Comparison of ENCODE assay signal across 11 cellular contexts in the genomic region with DNA sequence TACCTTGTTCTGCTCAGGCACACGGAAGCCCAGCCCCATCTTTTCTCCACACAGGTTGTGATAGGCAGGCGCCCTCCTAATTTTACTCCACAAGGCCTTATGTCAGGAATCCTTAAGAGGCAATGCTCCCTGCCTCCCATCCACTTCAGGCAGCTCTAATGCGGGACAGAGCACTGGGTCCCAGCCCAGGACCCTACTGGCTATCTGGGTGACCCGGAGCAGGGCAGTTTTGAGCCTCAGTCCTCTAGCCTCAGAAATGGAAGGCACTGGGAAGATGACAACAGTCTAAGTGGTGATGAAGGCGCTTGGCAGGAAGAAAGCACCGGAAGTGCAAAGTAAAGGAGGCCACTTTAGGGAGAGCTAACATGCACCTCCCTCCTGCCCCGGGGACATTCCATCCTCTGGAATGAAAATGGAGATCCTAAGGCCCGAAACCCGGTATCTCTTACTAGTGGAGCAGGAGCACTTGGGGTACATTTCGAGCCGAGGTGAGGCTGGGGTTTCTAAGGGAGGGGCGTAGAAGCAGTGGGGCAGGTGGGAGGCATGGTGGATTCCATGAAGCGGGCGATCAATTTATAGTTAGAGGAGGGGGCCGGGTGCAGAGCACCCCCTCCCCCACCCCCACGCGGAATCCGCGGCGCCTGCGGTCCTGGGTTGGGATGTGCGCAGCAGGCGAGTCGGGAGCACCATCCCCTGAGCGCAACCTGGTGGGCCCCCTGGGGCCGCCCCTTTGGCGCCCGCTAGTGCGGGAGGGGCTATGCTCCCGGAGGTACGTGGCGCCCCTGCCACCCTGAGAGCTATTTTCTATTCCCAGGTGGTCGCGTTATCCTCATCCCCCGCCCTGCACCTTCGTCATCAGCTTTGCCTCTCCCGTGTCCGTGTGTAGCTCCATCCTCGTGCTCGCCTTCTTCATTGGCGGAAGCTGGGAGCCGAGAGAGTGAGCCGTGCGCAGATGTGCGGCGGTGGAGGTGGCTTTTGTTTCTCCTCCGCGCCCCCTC. TPM values are rescaled to one million over a fixed set of nuclear protein-coding genes. Genes with fewer than 3 reads are reported as not detected.
DNase-seq lines count a peak whose midpoint lies in the region; ATAC-seq lines count a peak whose summit lies in the region.
"Had no signal": no experiment of that assay in that cellular context is flagged by ENCODE, and none has a peak within 500 bp of the region (broad histone marks: within the 10 kb centered on the region; RNA-seq: fewer than 3 reads in every experiment).

No MANE protein-coding gene starts in this region.

- H3K9ac ChIP-seq in iPS-18a (ENCODE audit: low read length), result peak overlapping the region; percentile 46
- H3K9ac ChIP-seq: GM23248 had no signal

- peak overlapping the region; percentile 50 for H3K27ac Mint-ChIP-seq in activated T-cell treated with anti-CD3 and anti-CD28 coated beads, Interleukin-2, amount 50 U/mL, for 72 hours

- H3K27me3 ChIP-seq in iPS-18a (ENCODE audit: control insufficient read depth, insufficient read depth, low read length), result peaks cover 96% of the 10 kb centered on the region

- no peak overlapping the region for H3K27ac ChIP-seq in iPS-18a (ENCODE audit: low read length)
- H3K27ac ChIP-seq: GM23248 had no signal

- peak overlapping the region; percentile 60 for H3K4me3 ChIP-seq in iPS-18a (ENCODE audit: low read length)
- H3K4me3 ChIP-seq: GM23248, lung had no signal

- peaks cover 48% of the 10 kb centered on the region for H3K4me1 Mint-ChIP-seq in activated T-cell treated with anti-CD3 and anti-CD28 coated beads, Interleukin-2, amount 50 U/mL, for 72 hours (ENCODE audit: low read depth)

- no peaks in the 10 kb centered on the region for H3K4me1 ChIP-seq in iPS-18a (ENCODE audit: control insufficient read depth, low read depth, low read length)

- H3K9me3 ChIP-seq in iPS-18a (ENCODE audit: control insufficient read depth, low read depth, low read length), result no peaks in the 10 kb centered on the region

- DNase-seq in NCI-H510A treated with DMSO at 0.1 percent for 48 hours (lab: John Stamatoyannopoulos, UW) (peak; percentile 24), NCI-H510A (lab: John Stamatoyannopoulos, UW) (no peak), inferior parietal cortex (ENCODE audit: extremely low spot score) (no peak), HuH-7 (ENCODE audit: low spot score) (no peak)
- DNase-seq in activated T-cell treated with anti-CD3 and anti-CD28 coated beads, Interleukin-2, amount 50 U/mL, for 72 hours, result peak; percentile 33 to 38
- DNase-seq in stimulated activated naive CD8-positive, alpha-beta T cell treated with anti-CD3 and anti-CD28 coated beads, Interleukin-15, Interleukin-2, amounts not matched to agents 100 U/mL and 50 U/mL, for 24 hours, result peak; percentile 45
- DNase-seq: GM23248, NCI-H774 had no signal

- H3K36me3 Mint-ChIP-seq in activated T-cell treated with anti-CD3 and anti-CD28 coated beads, Interleukin-2, amount 50 U/mL, for 72 hours (ENCODE audit: insufficient read depth in 2 of 2), result no peaks in the 10 kb centered on the region

- no peaks in the 10 kb centered on the region for H3K9me3 Mint-ChIP-seq in activated T-cell treated with anti-CD3 and anti-CD28 coated beads, Interleukin-2, amount 50 U/mL, for 72 hours

- H3K36me3 ChIP-seq in iPS-18a (ENCODE audit: control insufficient read depth, low read depth, low read length), result no peaks in the 10 kb centered on the region

- peak overlapping the region; percentile 82 to 89 for H3K4me3 Mint-ChIP-seq in activated T-cell treated with anti-CD3 and anti-CD28 coated beads, Interleukin-2, amount 50 U/mL, for 72 hours

- H3K27me3 Mint-ChIP-seq in activated T-cell treated with anti-CD3 and anti-CD28 coated beads, Interleukin-2, amount 50 U/mL, for 72 hours (ENCODE audit: low read depth), result peaks cover 39% of the 10 kb centered on the region

- peak; percentile 37 to 55 for ATAC-seq in activated T-cell treated with anti-CD3 and anti-CD28 coated beads, Interleukin-2, amount 50 U/mL, for 72 hours (replicated peaks in 1 of 2)
- peak; percentile 38 for ATAC-seq in stimulated activated naive CD8-positive, alpha-beta T cell treated with anti-CD3 and anti-CD28 coated beads, Interleukin-15, Interleukin-2, amounts not matched to agents 100 U/mL and 50 U/mL, for 24 hours
- ATAC-seq in GM18517 (IDR thresholded peaks at IDR 0.05; ENCODE audit: unreplicated experiment), result no peak

RNA-seq across cellular contexts. Expression of gene MT1F, which starts 4.9 kb away (rescaled TPM):
- 10 to 100 TPM; 39.1 to 48.4 TPM for total RNA-seq in activated T-cell treated with anti-CD3 and anti-CD28 coated beads, Interleukin-2, amount 50 U/mL, for 72 hours

RNA-seq across cellular contexts. Expression of gene MT1G, which starts 5.2 kb away (rescaled TPM):
- 10 to 100 TPM; 26.8 to 45.6 TPM for total RNA-seq in activated T-cell treated with anti-CD3 and anti-CD28 coated beads, Interleukin-2, amount 50 U/mL, for 72 hours
- total RNA-seq: GM23248 had no signal

RNA-seq across cellular contexts. Expression of gene MT1H, which starts 7.0 kb away (rescaled TPM):
- 10 to 100 TPM in 1 of 2 donors, 1 to 10 TPM in 1; 9.6 to 37.5 TPM for total RNA-seq in activated T-cell treated with anti-CD3 and anti-CD28 coated beads, Interleukin-2, amount 50 U/mL, for 72 hours
- total RNA-seq: GM23248 had no signal

RNA-seq across cellular contexts. Expression of gene MT1B, which starts 11.0 kb away (rescaled TPM):
- total RNA-seq in activated T-cell treated with anti-CD3 and anti-CD28 coated beads, Interleukin-2, amount 50 U/mL, for 72 hours, result not detected
- total RNA-seq: GM23248, lung had no signal

RNA-seq across cellular contexts. Expression of gene MT1X, which starts 19.6 kb away (rescaled TPM):
- 10 to 100 TPM; 39.4 to 39.8 TPM for total RNA-seq in activated T-cell treated with anti-CD3 and anti-CD28 coated beads, Interleukin-2, amount 50 U/mL, for 72 hours

Comparison
In these comparisons a context has a peak if more than half of its experiments do, and no peak if none do; other contexts are left out.
1. DNase-seq: peak in NCI-H510A treated with DMSO at 0.1 percent for 48 hours (single experiment), activated T-cell treated with anti-CD3 and anti-CD28 coated beads, Interleukin-2, amount 50 U/mL, for 72 hours (2 of 2) and stimulated activated naive CD8-positive, alpha-beta T cell treated with anti-CD3 and anti-CD28 coated beads, Interleukin-15, Interleukin-2, amounts not matched to agents 100 U/mL and 50 U/mL, for 24 hours (single experiment); none in NCI-H510A (single experiment), inferior parietal cortex (single experiment) and HuH-7 (single experiment).